In the genomic region with DNA sequence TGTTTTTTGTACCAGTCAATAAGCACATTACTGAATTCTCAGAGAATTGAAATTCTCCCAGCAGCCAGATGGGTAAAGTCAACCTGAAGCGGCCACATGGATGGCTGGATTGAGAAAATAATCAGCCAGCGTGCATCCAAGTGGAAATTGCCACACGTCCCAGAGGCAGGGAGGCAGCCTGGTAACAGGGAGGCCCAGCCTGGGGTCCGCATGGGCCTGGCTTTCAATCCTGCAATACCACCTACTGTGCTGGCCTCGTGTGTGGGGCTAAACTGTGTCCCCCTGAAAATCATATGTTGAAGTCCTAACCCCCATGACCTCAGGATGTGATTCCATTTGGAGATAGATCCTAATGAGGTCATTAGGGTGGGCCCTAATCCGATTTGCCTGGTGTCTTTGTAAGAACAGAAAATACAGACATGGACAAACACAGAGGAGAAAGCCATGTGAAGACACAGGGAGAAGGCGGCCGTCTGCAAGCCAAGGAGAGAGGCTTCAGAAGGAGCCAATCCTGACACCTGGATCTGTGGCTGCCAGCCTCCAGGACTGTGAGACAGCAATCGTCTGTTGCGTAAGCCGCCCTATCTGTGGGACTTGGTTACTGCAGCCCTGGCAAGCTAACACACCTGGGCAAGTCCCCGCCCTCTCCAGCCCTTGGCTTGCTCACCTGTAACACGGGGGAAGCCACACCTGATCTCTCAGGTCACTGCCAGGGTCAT, we compare ENCODE assay signal across 1 cellular context.
TF ChIP-seq lines count a peak whose summit lies in the region.

No MANE protein-coding gene starts in this region.

TF ChIP-seq in GM12878, 131 proteins besides CTCF, POLR2A, EP300 and RAD21 (continued from another document):
- TF ChIP-seq, protein P1, sequence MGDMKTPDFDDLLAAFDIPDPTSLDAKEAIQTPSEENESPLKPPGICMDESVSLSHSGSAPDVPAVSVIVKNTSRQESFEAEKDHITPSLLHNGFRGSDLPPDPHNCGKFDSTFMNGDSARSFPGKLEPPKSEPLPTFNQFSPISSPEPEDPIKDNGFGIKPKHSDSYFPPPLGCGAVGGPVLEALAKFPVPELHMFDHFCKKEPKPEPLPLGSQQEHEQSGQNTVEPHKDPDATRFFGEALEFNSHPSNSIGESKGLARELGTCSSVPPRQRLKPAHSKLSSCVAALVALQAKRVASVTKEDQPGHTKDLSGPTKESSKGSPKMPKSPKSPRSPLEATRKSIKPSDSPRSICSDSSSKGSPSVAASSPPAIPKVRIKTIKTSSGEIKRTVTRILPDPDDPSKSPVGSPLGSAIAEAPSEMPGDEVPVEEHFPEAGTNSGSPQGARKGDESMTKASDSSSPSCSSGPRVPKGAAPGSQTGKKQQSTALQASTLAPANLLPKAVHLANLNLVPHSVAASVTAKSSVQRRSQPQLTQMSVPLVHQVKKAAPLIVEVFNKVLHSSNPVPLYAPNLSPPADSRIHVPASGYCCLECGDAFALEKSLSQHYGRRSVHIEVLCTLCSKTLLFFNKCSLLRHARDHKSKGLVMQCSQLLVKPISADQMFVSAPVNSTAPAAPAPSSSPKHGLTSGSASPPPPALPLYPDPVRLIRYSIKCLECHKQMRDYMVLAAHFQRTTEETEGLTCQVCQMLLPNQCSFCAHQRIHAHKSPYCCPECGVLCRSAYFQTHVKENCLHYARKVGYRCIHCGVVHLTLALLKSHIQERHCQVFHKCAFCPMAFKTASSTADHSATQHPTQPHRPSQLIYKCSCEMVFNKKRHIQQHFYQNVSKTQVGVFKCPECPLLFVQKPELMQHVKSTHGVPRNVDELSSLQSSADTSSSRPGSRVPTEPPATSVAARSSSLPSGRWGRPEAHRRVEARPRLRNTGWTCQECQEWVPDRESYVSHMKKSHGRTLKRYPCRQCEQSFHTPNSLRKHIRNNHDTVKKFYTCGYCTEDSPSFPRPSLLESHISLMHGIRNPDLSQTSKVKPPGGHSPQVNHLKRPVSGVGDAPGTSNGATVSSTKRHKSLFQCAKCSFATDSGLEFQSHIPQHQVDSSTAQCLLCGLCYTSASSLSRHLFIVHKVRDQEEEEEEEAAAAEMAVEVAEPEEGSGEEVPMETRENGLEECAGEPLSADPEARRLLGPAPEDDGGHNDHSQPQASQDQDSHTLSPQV (IDR thresholded peaks at IDR 0.05), result no peak
- TF ChIP-seq CBX3 (IDR thresholded peaks at IDR 0.05; ENCODE audit: borderline replicate concordance, low read depth) (no peak), BCL11A (IDR thresholded peaks at IDR 0.05; ENCODE audit: low read depth, low read length) (no peak), EGR1 (IDR thresholded peaks at IDR 0.05; ENCODE audit: borderline replicate concordance in 1 of 2, low read depth in 2 of 2, low read length in 2 of 2) (no peak), RCOR1 (conservative IDR thresholded peaks at IDR 0.05; ENCODE audit: low read depth, low read length) (no peak), RELA (IDR thresholded peaks at IDR 0.05; ENCODE audit: borderline replicate concordance, partially characterized antibody) (no peak), MYB (IDR thresholded peaks at IDR 0.05; ENCODE audit: borderline replicate concordance, low read depth, low read length) (no peak)
- TF ChIP-seq, protein P2, sequence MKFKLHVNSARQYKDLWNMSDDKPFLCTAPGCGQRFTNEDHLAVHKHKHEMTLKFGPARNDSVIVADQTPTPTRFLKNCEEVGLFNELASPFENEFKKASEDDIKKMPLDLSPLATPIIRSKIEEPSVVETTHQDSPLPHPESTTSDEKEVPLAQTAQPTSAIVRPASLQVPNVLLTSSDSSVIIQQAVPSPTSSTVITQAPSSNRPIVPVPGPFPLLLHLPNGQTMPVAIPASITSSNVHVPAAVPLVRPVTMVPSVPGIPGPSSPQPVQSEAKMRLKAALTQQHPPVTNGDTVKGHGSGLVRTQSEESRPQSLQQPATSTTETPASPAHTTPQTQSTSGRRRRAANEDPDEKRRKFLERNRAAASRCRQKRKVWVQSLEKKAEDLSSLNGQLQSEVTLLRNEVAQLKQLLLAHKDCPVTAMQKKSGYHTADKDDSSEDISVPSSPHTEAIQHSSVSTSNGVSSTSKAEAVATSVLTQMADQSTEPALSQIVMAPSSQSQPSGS (IDR thresholded peaks at IDR 0.05; ENCODE audit: low read length), result no peak
- TF ChIP-seq, protein P3, sequence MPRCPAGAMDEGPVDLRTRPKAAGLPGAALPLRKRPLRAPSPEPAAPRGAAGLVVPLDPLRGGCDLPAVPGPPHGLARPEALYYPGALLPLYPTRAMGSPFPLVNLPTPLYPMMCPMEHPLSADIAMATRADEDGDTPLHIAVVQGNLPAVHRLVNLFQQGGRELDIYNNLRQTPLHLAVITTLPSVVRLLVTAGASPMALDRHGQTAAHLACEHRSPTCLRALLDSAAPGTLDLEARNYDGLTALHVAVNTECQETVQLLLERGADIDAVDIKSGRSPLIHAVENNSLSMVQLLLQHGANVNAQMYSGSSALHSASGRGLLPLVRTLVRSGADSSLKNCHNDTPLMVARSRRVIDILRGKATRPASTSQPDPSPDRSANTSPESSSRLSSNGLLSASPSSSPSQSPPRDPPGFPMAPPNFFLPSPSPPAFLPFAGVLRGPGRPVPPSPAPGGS (IDR thresholded peaks at IDR 0.05; ENCODE audit: borderline replicate concordance, insufficient read depth, low read depth, low read length, poor library complexity, severe bottlenecking), result no peak
- TF ChIP-seq, protein P4, sequence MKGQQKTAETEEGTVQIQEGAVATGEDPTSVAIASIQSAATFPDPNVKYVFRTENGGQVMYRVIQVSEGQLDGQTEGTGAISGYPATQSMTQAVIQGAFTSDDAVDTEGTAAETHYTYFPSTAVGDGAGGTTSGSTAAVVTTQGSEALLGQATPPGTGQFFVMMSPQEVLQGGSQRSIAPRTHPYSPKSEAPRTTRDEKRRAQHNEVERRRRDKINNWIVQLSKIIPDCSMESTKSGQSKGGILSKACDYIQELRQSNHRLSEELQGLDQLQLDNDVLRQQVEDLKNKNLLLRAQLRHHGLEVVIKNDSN (IDR thresholded peaks at IDR 0.05; ENCODE audit: borderline replicate concordance, extremely low read length, insufficient read depth, low read depth, low read length), result no peak
- TF ChIP-seq, protein P5, sequence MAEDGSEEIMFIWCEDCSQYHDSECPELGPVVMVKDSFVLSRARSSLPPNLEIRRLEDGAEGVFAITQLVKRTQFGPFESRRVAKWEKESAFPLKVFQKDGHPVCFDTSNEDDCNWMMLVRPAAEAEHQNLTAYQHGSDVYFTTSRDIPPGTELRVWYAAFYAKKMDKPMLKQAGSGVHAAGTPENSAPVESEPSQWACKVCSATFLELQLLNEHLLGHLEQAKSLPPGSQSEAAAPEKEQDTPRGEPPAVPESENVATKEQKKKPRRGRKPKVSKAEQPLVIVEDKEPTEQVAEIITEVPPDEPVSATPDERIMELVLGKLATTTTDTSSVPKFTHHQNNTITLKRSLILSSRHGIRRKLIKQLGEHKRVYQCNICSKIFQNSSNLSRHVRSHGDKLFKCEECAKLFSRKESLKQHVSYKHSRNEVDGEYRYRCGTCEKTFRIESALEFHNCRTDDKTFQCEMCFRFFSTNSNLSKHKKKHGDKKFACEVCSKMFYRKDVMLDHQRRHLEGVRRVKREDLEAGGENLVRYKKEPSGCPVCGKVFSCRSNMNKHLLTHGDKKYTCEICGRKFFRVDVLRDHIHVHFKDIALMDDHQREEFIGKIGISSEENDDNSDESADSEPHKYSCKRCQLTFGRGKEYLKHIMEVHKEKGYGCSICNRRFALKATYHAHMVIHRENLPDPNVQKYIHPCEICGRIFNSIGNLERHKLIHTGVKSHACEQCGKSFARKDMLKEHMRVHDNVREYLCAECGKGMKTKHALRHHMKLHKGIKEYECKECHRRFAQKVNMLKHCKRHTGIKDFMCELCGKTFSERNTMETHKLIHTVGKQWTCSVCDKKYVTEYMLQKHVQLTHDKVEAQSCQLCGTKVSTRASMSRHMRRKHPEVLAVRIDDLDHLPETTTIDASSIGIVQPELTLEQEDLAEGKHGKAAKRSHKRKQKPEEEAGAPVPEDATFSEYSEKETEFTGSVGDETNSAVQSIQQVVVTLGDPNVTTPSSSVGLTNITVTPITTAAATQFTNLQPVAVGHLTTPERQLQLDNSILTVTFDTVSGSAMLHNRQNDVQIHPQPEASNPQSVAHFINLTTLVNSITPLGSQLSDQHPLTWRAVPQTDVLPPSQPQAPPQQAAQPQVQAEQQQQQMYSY (CRISPR knock-in tag; IDR thresholded peaks at IDR 0.05), result no peak
- TF ChIP-seq, protein P6, sequence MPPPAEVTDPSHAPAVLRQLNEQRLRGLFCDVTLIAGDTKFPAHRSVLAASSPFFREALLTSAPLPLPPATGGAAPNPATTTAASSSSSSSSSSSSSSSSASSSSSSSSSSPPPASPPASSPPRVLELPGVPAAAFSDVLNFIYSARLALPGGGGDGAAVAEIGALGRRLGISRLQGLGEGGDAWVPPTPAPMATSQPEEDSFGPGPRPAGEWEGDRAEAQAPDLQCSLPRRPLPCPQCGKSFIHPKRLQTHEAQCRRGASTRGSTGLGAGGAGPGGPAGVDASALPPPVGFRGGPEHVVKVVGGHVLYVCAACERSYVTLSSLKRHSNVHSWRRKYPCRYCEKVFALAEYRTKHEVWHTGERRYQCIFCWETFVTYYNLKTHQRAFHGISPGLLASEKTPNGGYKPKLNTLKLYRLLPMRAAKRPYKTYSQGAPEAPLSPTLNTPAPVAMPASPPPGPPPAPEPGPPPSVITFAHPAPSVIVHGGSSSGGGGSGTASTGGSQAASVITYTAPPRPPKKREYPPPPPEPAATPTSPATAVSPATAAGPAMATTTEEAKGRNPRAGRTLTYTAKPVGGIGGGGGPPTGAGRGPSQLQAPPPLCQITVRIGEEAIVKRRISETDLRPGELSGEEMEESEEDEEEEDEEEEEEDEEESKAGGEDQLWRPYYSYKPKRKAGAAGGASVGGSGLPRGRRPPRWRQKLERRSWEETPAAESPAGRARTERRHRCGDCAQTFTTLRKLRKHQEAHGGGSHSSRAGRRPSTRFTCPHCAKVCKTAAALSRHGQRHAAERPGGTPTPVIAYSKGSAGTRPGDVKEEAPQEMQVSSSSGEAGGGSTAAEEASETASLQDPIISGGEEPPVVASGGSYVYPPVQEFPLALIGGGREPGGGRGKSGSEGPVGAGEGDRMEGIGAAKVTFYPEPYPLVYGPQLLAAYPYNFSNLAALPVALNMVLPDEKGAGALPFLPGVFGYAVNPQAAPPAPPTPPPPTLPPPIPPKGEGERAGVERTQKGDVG (CRISPR knock-in tag; IDR thresholded peaks at IDR 0.05), result no peak
TF ChIP-seq in GM12878: peak in this region for 0.
